In genomic region chr20:51678041-51678697, GRCh38 we compare ENCODE assay signal across 12 cellular contexts.
DNase-seq lines count a peak whose midpoint lies in the region; ATAC-seq, FAIRE-seq and TF ChIP-seq lines count a peak whose summit lies in the region.
"Had no signal": no experiment of that assay in that cellular context is flagged by ENCODE, and none has a peak within 500 bp of the region (broad histone marks: within the 10 kb centered on the region; RNA-seq: fewer than 3 reads in every experiment).

No MANE protein-coding gene starts in this region.

- DNase-seq in left cardiac atrium (no peak), right atrium auricular region (ENCODE audit: low spot score) (no peak), K562 (ENCODE audit: extremely low read depth in 1 of 4, low spot score in 3 of 4) (no peak), left colon (no peak), type B pancreatic cell (ENCODE audit: extremely low spot score, unreplicated experiment) (no peak), suprapubic skin (ENCODE audit: low spot score in 2 of 2) (no peak)
- DNase-seq in activated naive CD4-positive, alpha-beta T cell treated with anti-CD3 and anti-CD28 coated beads, Interleukin-2, amount 50 U/mL, for 16 hours = no peak
- DNase-seq in stimulated activated CD4-positive, alpha-beta T cell treated with anti-CD3 and anti-CD28 coated beads, Interleukin-4, amount 100 ng/mL, for 24 hours = no peak
- DNase-seq: activated CD4-positive, alpha-beta T cell treated with anti-CD3 and anti-CD28 coated beads for 48 hours; esophagus squamous epithelium had no signal

- no peaks in the 10 kb centered on the region; the same call in 1 of the 2 replicates for H4K20me1 ChIP-seq in K562 (replicated peaks; ENCODE audit: control insufficient read depth, insufficient read depth, low read length)

- POLR2A ChIA-PET in K562 (lab: Yijun Ruan, JAX) = no interaction called here

- H3K27me3 ChIP-seq in right atrium auricular region (no peaks in the 10 kb centered on the region), K562 (ENCODE audit: control insufficient read depth in 2 of 2, insufficient read depth in 2 of 2, low read length in 2 of 2) (peaks cover 15 to 54% of the 10 kb centered on the region in 2 experiments; a peak in 4 of 5 replicates), suprapubic skin (no peaks in the 10 kb centered on the region)
- H3K27me3 ChIP-seq: esophagus squamous epithelium had no signal

- no peak overlapping the region for H3K4me3 Mint-ChIP-seq in type B pancreatic cell
- H3K4me3 Mint-ChIP-seq: activated naive CD4-positive, alpha-beta T cell treated with anti-CD3 and anti-CD28 coated beads, Interleukin-2, amount 50 U/mL, for 24 hours had no signal

- in situ Hi-C loops in K562 (cut with MboI) = no loop called here

- no peaks in the 10 kb centered on the region for H3K9me1 ChIP-seq in K562 (ENCODE audit: control insufficient read depth, insufficient read depth, low read length)

- intact Hi-C loops in left cardiac atrium (cut with DNase I) = no loop called here
- intact Hi-C loops in K562 (cut with micrococcal nuclease) = no loop called here
- intact Hi-C loops in left colon (cut with DNase I, micrococcal nuclease) = no loop called here

- no peak overlapping the region for H3K4me2 ChIP-seq in K562 (ENCODE audit: insufficient read depth, low read length)
- H3K4me2 ChIP-seq: smooth muscle cell had no signal

- no TSS peak for BruUV-seq in K562 (replicated peaks; lab: Mats Ljungman, UMichigan)

- TF ChIP-seq RAD21 in K562 (CRISPR knock-in tag; conservative IDR thresholded peaks at IDR 0.05 in 1 of 2, IDR thresholded peaks at IDR 0.05 in 1 of 2) = no peak

- H3K27ac ChIP-seq in right atrium auricular region (no peak overlapping the region), K562 (ENCODE audit: extremely low read depth, low read depth, low read length) (no peak overlapping the region), suprapubic skin (no peak overlapping the region)

- H3K36me3 Mint-ChIP-seq in type B pancreatic cell = peaks cover 26% of the 10 kb centered on the region
- H3K36me3 Mint-ChIP-seq: activated naive CD4-positive, alpha-beta T cell treated with anti-CD3 and anti-CD28 coated beads, Interleukin-2, amount 50 U/mL, for 24 hours had no signal

- no peak overlapping the region for H3K27ac Mint-ChIP-seq in type B pancreatic cell
- H3K27ac Mint-ChIP-seq: activated naive CD4-positive, alpha-beta T cell treated with anti-CD3 and anti-CD28 coated beads, Interleukin-2, amount 50 U/mL, for 24 hours had no signal

- peak; percentile 15 to 40 for ATAC-seq in left cardiac atrium
- ATAC-seq in K562 = peak; percentile 34; the same call in 2 of the 3 replicates
- ATAC-seq in left colon = peak; percentile 8

- TF ChIP-seq POLR2A in K562 (conservative IDR thresholded peaks at IDR 0.05) = no peak
- no peak for TF ChIP-seq POLR2A in suprapubic skin (IDR thresholded peaks at IDR 0.05)

- 4% methylated on average over 14 of the region's 16 CpGs for WGBS in K562 (ENCODE audit: insufficient coverage, low coverage, missing lambda C conversion rate)
- WGBS in suprapubic skin = 69% methylated on average over 8 of the region's 16 CpGs

- H3K4me1 ChIP-seq in right atrium auricular region (no peaks in the 10 kb centered on the region), K562 (replicated peaks in 1 of 2; ENCODE audit: control insufficient read depth in 2 of 2, insufficient read depth in 2 of 2, low read length in 2 of 2) (no peaks in the 10 kb centered on the region), suprapubic skin (no peaks in the 10 kb centered on the region)
- H3K4me1 ChIP-seq: esophagus squamous epithelium had no signal

- H3K9me3 ChIP-seq in right atrium auricular region (no peaks in the 10 kb centered on the region), K562 (replicated peaks; ENCODE audit: control insufficient read depth, insufficient read depth, low read depth, low read length) (no peaks in the 10 kb centered on the region), suprapubic skin (no peaks in the 10 kb centered on the region)
- H3K9me3 ChIP-seq: esophagus squamous epithelium had no signal

- H3K9me3 Mint-ChIP-seq in type B pancreatic cell = no peaks in the 10 kb centered on the region
- H3K9me3 Mint-ChIP-seq: activated naive CD4-positive, alpha-beta T cell treated with anti-CD3 and anti-CD28 coated beads, Interleukin-2, amount 50 U/mL, for 24 hours had no signal

- no peak overlapping the region for H3K9ac ChIP-seq in K562 (ENCODE audit: insufficient read depth in 1 of 2, low read depth in 2 of 2, low read length in 2 of 2)

- H3K36me3 ChIP-seq in right atrium auricular region (peaks cover 11% of the 10 kb centered on the region), K562 (ENCODE audit: control insufficient read depth, insufficient read depth, low read length) (no peaks in the 10 kb centered on the region), suprapubic skin (peaks cover 15% of the 10 kb centered on the region)

- no peak for FAIRE-seq in K562 (lab: Jason Lieb, UNC)

- TF ChIP-seq EP300 in K562 (IDR thresholded peaks at IDR 0.05; ENCODE audit: low read length) = no peak
- no peak for TF ChIP-seq EP300 in suprapubic skin (IDR thresholded peaks at IDR 0.05)

- H2AFZ ChIP-seq in K562 (ENCODE audit: low read depth, low read length) = no peak overlapping the region

- H3K4me3 ChIP-seq in right atrium auricular region = no peak overlapping the region
- H3K4me3 ChIP-seq in K562 = no peak overlapping the region
- H3K4me3 ChIP-seq in suprapubic skin = no peak overlapping the region
- H3K4me3 ChIP-seq: esophagus squamous epithelium, smooth muscle cell had no signal

- TF ChIP-seq CTCF in right atrium auricular region (IDR thresholded peaks at IDR 0.05) (no peak), K562 (IDR thresholded peaks at IDR 0.05 in 2 of 3, conservative IDR thresholded peaks at IDR 0.05 in 1 of 3; ENCODE audit: insufficient read depth in 2 of 3, low read depth in 1 of 3, low read length in 3 of 3) (peak in 1 of 3 experiments; percentile 47; a peak in 1 of 6 replicates), type B pancreatic cell (conservative IDR thresholded peaks at IDR 0.05) (peak; percentile 47), suprapubic skin (IDR thresholded peaks at IDR 0.05) (no peak)

- no peaks in the 10 kb centered on the region for H3K27me3 Mint-ChIP-seq in type B pancreatic cell
- H3K27me3 Mint-ChIP-seq: activated naive CD4-positive, alpha-beta T cell treated with anti-CD3 and anti-CD28 coated beads, Interleukin-2, amount 50 U/mL, for 24 hours had no signal

- H3K4me1 Mint-ChIP-seq in type B pancreatic cell (ENCODE audit: unreplicated experiment) = peaks cover 19% of the 10 kb centered on the region
- H3K4me1 Mint-ChIP-seq: activated naive CD4-positive, alpha-beta T cell treated with anti-CD3 and anti-CD28 coated beads, Interleukin-2, amount 50 U/mL, for 24 hours had no signal

- no peaks in the 10 kb centered on the region for H3K79me2 ChIP-seq in K562 (ENCODE audit: control insufficient read depth, insufficient read depth, low read length)

- CTCF ChIA-PET in K562 (lab: Yijun Ruan, JAX; ENCODE audit: low intra/inter-chr PET ratio) = no interaction called here

TF ChIP-seq in K562, 482 proteins besides CTCF, POLR2A, EP300 and RAD21:
- no peak for TF ChIP-seq NEUROD1 (IDR thresholded peaks at IDR 0.05; ENCODE audit: borderline replicate concordance, low read depth, low read length, partially characterized antibody)
